15 cellular contexts compared by ENCODE assay signal in genomic region chr19:13883665-13884064, GRCh38. TPM values are rescaled to one million over a fixed set of nuclear protein-coding genes. Genes with fewer than 3 reads are reported as not detected.
DNase-seq lines count a peak whose midpoint lies in the region; ATAC-seq and TF ChIP-seq lines count a peak whose summit lies in the region.
"Had no signal": no experiment of that assay in that cellular context is flagged by ENCODE, and none has a peak within 500 bp of the region (broad histone marks: within the 10 kb centered on the region; RNA-seq: fewer than 3 reads in every experiment).

No MANE protein-coding gene starts in this region.

- H3K9ac ChIP-seq in endodermal cell (ENCODE audit: extremely low read depth, low read length, poor library complexity, severe bottlenecking): no peak overlapping the region

- H3K27ac ChIP-seq in endodermal cell (ENCODE audit: low read depth, low read length): no peak overlapping the region
- H3K27ac ChIP-seq in esophagus squamous epithelium: peak overlapping the region in 2 of 4 donors; percentile 91 to 95
- H3K27ac ChIP-seq: SJCRH30 had no signal

- WGBS in endodermal cell (ENCODE audit: insufficient coverage in 1 of 2, insufficient read length in 1 of 2), 2 experiments: 68 to 81% methylated on average over 2 to 6 of the region's 6 CpGs
- WGBS in esophagus squamous epithelium, 2 donors: 86% methylated on average over 5 to 6 of the region's 6 CpGs

- no peaks in the 10 kb centered on the region for H3K27me3 Mint-ChIP-seq in T-helper 2 cell treated with Interferon-gamma antibody and Interleukin-4, amounts not matched to agents 5 μg/mL and 100 μg/mL, for 36 hours (ENCODE audit: low read depth)
- H3K27me3 Mint-ChIP-seq in HFFc6 (ENCODE audit: insufficient read depth) (peaks cover 4% of the 10 kb centered on the region), endodermal cell (ENCODE audit: insufficient read depth) (no peaks in the 10 kb centered on the region), osteocyte (ENCODE audit: unreplicated experiment) (no peaks in the 10 kb centered on the region)
- H3K27me3 Mint-ChIP-seq: activated T-cell treated with anti-CD3 and anti-CD28 coated beads, Interleukin-2, amount 50 U/mL, for 24 hours had no signal

- no peaks in the 10 kb centered on the region for H3K36me3 Mint-ChIP-seq in T-helper 2 cell treated with Interferon-gamma antibody and Interleukin-4, amounts not matched to agents 5 μg/mL and 100 μg/mL, for 36 hours (ENCODE audit: low read depth)
- no peaks in the 10 kb centered on the region for H3K36me3 Mint-ChIP-seq in HFFc6 (ENCODE audit: low read depth)
- H3K36me3 Mint-ChIP-seq in endodermal cell (ENCODE audit: low read depth): no peaks in the 10 kb centered on the region
- H3K36me3 Mint-ChIP-seq in osteocyte (ENCODE audit: unreplicated experiment): no peaks in the 10 kb centered on the region
- H3K36me3 Mint-ChIP-seq: naive B cell had no signal

- H3K4me3 Mint-ChIP-seq in T-helper 2 cell treated with Interferon-gamma antibody and Interleukin-4, amounts not matched to agents 5 μg/mL and 100 μg/mL, for 36 hours: no peak overlapping the region
- H3K4me3 Mint-ChIP-seq in HFFc6: no peak overlapping the region
- H3K4me3 Mint-ChIP-seq in endodermal cell: no peak overlapping the region
- H3K4me3 Mint-ChIP-seq in osteocyte (ENCODE audit: unreplicated experiment): no peak overlapping the region
- H3K4me3 Mint-ChIP-seq: activated B cell treated with CpG ODN at 0.5 μM for 24 hours; activated T-cell treated with anti-CD3 and anti-CD28 coated beads, Interleukin-2, amount 50 U/mL, for 24 hours; naive B cell had no signal

- H3K27me3 ChIP-seq in endodermal cell (ENCODE audit: control insufficient read depth, insufficient read depth, low read length, poor library complexity, severe bottlenecking): no peaks in the 10 kb centered on the region
- no peaks in the 10 kb centered on the region for H3K27me3 ChIP-seq in esophagus squamous epithelium
- H3K27me3 ChIP-seq: tibial nerve had no signal

- H3K36me3 ChIP-seq in endodermal cell (ENCODE audit: control insufficient read depth, insufficient read depth, low read length) (no peaks in the 10 kb centered on the region), esophagus squamous epithelium (no peaks in the 10 kb centered on the region)
- H3K36me3 ChIP-seq: SJCRH30 had no signal

- H3K27ac Mint-ChIP-seq in T-helper 2 cell treated with Interferon-gamma antibody and Interleukin-4, amounts not matched to agents 5 μg/mL and 100 μg/mL, for 36 hours: peak overlapping the region; percentile 69
- no peak overlapping the region for H3K27ac Mint-ChIP-seq in HFFc6
- H3K27ac Mint-ChIP-seq in endodermal cell: peak overlapping the region; percentile 26
- H3K27ac Mint-ChIP-seq in osteocyte (ENCODE audit: unreplicated experiment): no peak overlapping the region
- H3K27ac Mint-ChIP-seq: activated B cell treated with CpG ODN at 0.5 μM for 24 hours; activated T-cell treated with anti-CD3 and anti-CD28 coated beads, Interleukin-2, amount 50 U/mL, for 24 hours had no signal

- peaks cover 32% of the 10 kb centered on the region for H3K4me1 Mint-ChIP-seq in T-helper 2 cell treated with Interferon-gamma antibody and Interleukin-4, amounts not matched to agents 5 μg/mL and 100 μg/mL, for 36 hours (ENCODE audit: low read depth)
- H3K4me1 Mint-ChIP-seq in HFFc6 (ENCODE audit: low read depth) (peaks cover 25% of the 10 kb centered on the region), endodermal cell (peaks cover 12% of the 10 kb centered on the region), osteocyte (ENCODE audit: unreplicated experiment) (peaks cover 34% of the 10 kb centered on the region)

- H3K9me3 ChIP-seq in endodermal cell (ENCODE audit: control insufficient read depth, low read length) (no peaks in the 10 kb centered on the region), esophagus squamous epithelium (no peaks in the 10 kb centered on the region)
- H3K9me3 ChIP-seq: SJCRH30, tibial nerve had no signal

- H3K4me3 ChIP-seq in endodermal cell (ENCODE audit: low read length) (no peak overlapping the region), esophagus squamous epithelium (no peak overlapping the region)
- H3K4me3 ChIP-seq: SJCRH30, tibial nerve had no signal

- no peak for ATAC-seq in HG02884 (IDR thresholded peaks at IDR 0.05; ENCODE audit: unreplicated experiment)

- intact Hi-C loops in esophagus squamous epithelium (cut with DNase I): loop anchor here (10.0 kb wide), 1 partner anchor 191 kb away; the partner anchor contains the start of gene MISP3

- no peak for DNase-seq in T-helper 2 cell treated with Interferon-gamma antibody and Interleukin-4, amounts not matched to agents 5 μg/mL and 100 μg/mL, for 36 hours (ENCODE audit: low spot score)
- no peak for DNase-seq in T-helper 2 cell
- no peak for DNase-seq in HFFc6
- DNase-seq in endodermal cell: no peak
- DNase-seq in osteocyte (ENCODE audit: extremely low spot score, unreplicated experiment): no peak
- no peak for DNase-seq in esophagus squamous epithelium (lab: John Stamatoyannopoulos, UW)
- no peak for DNase-seq in mucosa of gallbladder (ENCODE audit: low spot score)
- DNase-seq: activated B cell treated with CpG ODN at 0.5 μM for 24 hours; activated T-cell treated with anti-CD3 and anti-CD28 coated beads, Interleukin-2, amount 50 U/mL, for 24 hours; islet precursor cell; naive B cell had no signal

- no peak for TF ChIP-seq POLR2A in esophagus squamous epithelium (IDR thresholded peaks at IDR 0.05)

- TF ChIP-seq CTCF in HFFc6 (IDR thresholded peaks at IDR 0.05): peak; percentile 62
- peak; percentile 61 for TF ChIP-seq CTCF in endodermal cell (conservative IDR thresholded peaks at IDR 0.05)
- peak; percentile 24 for TF ChIP-seq CTCF in osteocyte (IDR thresholded peaks at IDR 0.05)
- TF ChIP-seq CTCF in esophagus squamous epithelium (IDR thresholded peaks at IDR 0.05): peak in 1 of 6 experiments; percentile 12

- H3K9me3 Mint-ChIP-seq in T-helper 2 cell treated with Interferon-gamma antibody and Interleukin-4, amounts not matched to agents 5 μg/mL and 100 μg/mL, for 36 hours: no peaks in the 10 kb centered on the region
- no peaks in the 10 kb centered on the region for H3K9me3 Mint-ChIP-seq in HFFc6
- no peaks in the 10 kb centered on the region for H3K9me3 Mint-ChIP-seq in endodermal cell
- no peaks in the 10 kb centered on the region for H3K9me3 Mint-ChIP-seq in osteocyte (ENCODE audit: unreplicated experiment)
- H3K9me3 Mint-ChIP-seq: activated B cell treated with CpG ODN at 0.5 μM for 24 hours; activated T-cell treated with anti-CD3 and anti-CD28 coated beads, Interleukin-2, amount 50 U/mL, for 24 hours; naive B cell had no signal

- H3K4me1 ChIP-seq in endodermal cell (ENCODE audit: control insufficient read depth, insufficient read depth, low read length) (peaks cover 11% of the 10 kb centered on the region), esophagus squamous epithelium (peaks cover 32 to 93% (median 56%) of the 10 kb centered on the region in 3 donors)

RNA-seq across cellular contexts. Expression of gene NANOS3, which starts 6.7 kb away (rescaled TPM):
- 1 to 10 TPM in 5 of 6 experiments, under 1 TPM in 1; 0.91 to 1.7 (median 1.4) TPM for total RNA-seq in HFFc6 (2021; fragmentation: NEBNext Ultra II Directional; extraction: Animal tissue kit (Norgen Biotek cat#: 25700))
- total RNA-seq in endodermal cell (under 1 TPM in 1 of 2 donors, not detected in 1; 0.64 TPM), osteocyte (1.1 and 3.5 TPM in 2 replicates), esophagus squamous epithelium (not detected), mucosa of gallbladder (0.75 TPM)
- polyA plus RNA-seq in endodermal cell (2013, experiment 1 of 2): 2.6 TPM
- 2.0 TPM for polyA plus RNA-seq in endodermal cell (2013, experiment 2 of 2)
- total RNA-seq: activated B cell treated with CpG ODN at 0.5 μM for 24 hours, skeletal muscle tissue, tibial nerve had no signal

RNA-seq across cellular contexts. Expression of gene BRME1, which starts 22.3 kb away (rescaled TPM):
- under 1 TPM; 0.37 to 0.67 (median 0.55) TPM for total RNA-seq in HFFc6 (2021; fragmentation: NEBNext Ultra II Directional; extraction: Animal tissue kit (Norgen Biotek cat#: 25700))
- total RNA-seq in endodermal cell (1 to 10 TPM; 4.4 to 7.4 TPM), osteocyte (3.7 and 4.1 TPM in 2 replicates), esophagus squamous epithelium (1 to 10 TPM; 1.8 to 6.3 (median 4.0) TPM), mucosa of gallbladder (2.6 TPM)
- polyA plus RNA-seq in endodermal cell (2013, experiment 1 of 2): 4.4 TPM
- 2.5 TPM for polyA plus RNA-seq in endodermal cell (2013, experiment 2 of 2)

RNA-seq across cellular contexts. Expression of gene CC2D1A, which starts 22.3 kb away (rescaled TPM):
- total RNA-seq in HFFc6 (2021; fragmentation: NEBNext Ultra II Directional; extraction: Animal tissue kit (Norgen Biotek cat#: 25700)): 10 to 100 TPM; 22.9 to 28.3 (median 25.5) TPM
- total RNA-seq in endodermal cell (10 to 100 TPM; 45.1 to 55.9 TPM), osteocyte (44.3 and 51.3 TPM in 2 replicates), esophagus squamous epithelium (10 to 100 TPM; 28.0 to 56.9 (median 36.0) TPM), mucosa of gallbladder (57.1 TPM)
- polyA plus RNA-seq in endodermal cell (2013, experiment 1 of 2): 24.2 TPM
- 21.9 TPM for polyA plus RNA-seq in endodermal cell (2013, experiment 2 of 2)

RNA-seq across cellular contexts. Expression of gene PODNL1, which starts 54.6 kb away (rescaled TPM):
- 10 to 100 TPM; 10.1 to 13.7 (median 12.2) TPM for total RNA-seq in HFFc6 (2021; fragmentation: NEBNext Ultra II Directional; extraction: Animal tissue kit (Norgen Biotek cat#: 25700))
- total RNA-seq in endodermal cell: under 1 TPM in 1 of 2 donors, not detected in 1; 0.29 TPM
- 1.3 TPM for polyA plus RNA-seq in endodermal cell (2013, experiment 1 of 2)
- 3.0 TPM for polyA plus RNA-seq in endodermal cell (2013, experiment 2 of 2)
- 2.3 and 2.4 TPM in 2 replicates for total RNA-seq in osteocyte
- 1 to 10 TPM; 2.3 to 8.0 (median 3.3) TPM for total RNA-seq in esophagus squamous epithelium
- total RNA-seq in mucosa of gallbladder: 3.2 TPM
- total RNA-seq: activated B cell treated with CpG ODN at 0.5 μM for 24 hours, skeletal muscle tissue had no signal

Comparison
In these comparisons a context has a peak if more than half of its experiments do, and no peak if none do; other contexts are left out.
1. H3K27ac Mint-ChIP-seq: peak in T-helper 2 cell treated with Interferon-gamma antibody and Interleukin-4, amounts not matched to agents 5 μg/mL and 100 μg/mL, for 36 hours (single experiment) and endodermal cell (single experiment); none in HFFc6 (single experiment) and osteocyte (single experiment).